Comparison of ENCODE assay signal across 11 cellular contexts in the genomic region with DNA sequence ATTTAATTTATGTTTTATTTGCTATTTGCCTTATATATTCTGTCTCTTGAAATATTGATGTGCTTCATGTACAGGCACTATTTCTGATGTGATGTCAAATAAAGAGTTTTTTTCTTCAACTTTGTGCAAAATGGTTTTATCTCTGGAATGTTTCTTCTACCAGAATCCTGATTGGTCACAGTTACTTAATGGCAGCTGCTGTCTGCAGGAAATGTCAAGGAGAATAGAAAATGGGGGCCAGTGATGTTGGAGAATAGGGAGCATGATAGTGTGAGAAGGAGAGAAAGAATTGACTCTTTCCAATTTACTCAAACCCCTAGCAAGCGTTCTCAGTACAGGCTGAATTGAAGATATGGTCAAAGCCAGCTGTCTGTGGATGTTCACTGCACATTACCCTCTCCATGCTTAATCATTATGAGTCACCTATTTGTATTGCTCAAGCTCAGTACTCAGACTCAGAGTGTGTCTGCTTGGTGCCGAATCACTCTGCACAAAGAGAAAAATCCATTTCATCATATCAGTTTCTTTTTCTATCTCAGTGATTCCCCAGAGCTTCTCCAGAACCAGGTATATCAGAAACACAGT. TPM values are rescaled to one million over a fixed set of nuclear protein-coding genes. Genes with fewer than 3 reads are reported as not detected.
DNase-seq lines count a peak whose midpoint lies in the region; ATAC-seq, FAIRE-seq and TF ChIP-seq lines count a peak whose summit lies in the region.
"Had no signal": no experiment of that assay in that cellular context is flagged by ENCODE, and none has a peak within 500 bp of the region (broad histone marks: within the 10 kb centered on the region; RNA-seq: fewer than 3 reads in every experiment).

No MANE protein-coding gene starts in this region.

- TF ChIP-seq CTCF in astrocyte of the cerebellum (IDR thresholded peaks at IDR 0.05; ENCODE audit: low read depth, low read length, missing control alignments) = no peak

- in situ Hi-C loops in astrocyte of the cerebellum (cut with HindIII; ENCODE audit: low sequenced_read_pairs) = no loop called here

- peak; percentile 80 for DNase-seq in AG08395 (ENCODE audit: low spot score)
- peak; percentile 27 for DNase-seq in LoVo (ENCODE audit: low spot score)
- DNase-seq in astrocyte of the cerebellum (ENCODE audit: low read depth) = peak; percentile 32
- DNase-seq in left lobe of liver (ENCODE audit: low spot score) = no peak
- DNase-seq in OCI-M2 (lab: John Stamatoyannopoulos, UW; ENCODE audit: unreplicated experiment) = no peak
- DNase-seq: activated CD4-positive, alpha-beta T cell treated with anti-CD3 and anti-CD28 coated beads, Interleukin-2, amount 10 ng/mL, durations not matched to agents 24 days and 14 days; CD4-positive, CD25-positive, alpha-beta regulatory T cell had no signal

- ATAC-seq in HG03280 (IDR thresholded peaks at IDR 0.05; ENCODE audit: unreplicated experiment) (no peak), left lobe of liver (no peak), GM19351 (IDR thresholded peaks at IDR 0.05; ENCODE audit: unreplicated experiment) (no peak)

- FAIRE-seq in islet of Langerhans (lab: Jason Lieb, UNC) = peak; percentile 93

- H3K4me3 ChIP-seq in astrocyte of the cerebellum (ENCODE audit: low read depth, low read length) = no peak overlapping the region

RNA-seq across cellular contexts. Expression of gene FAM47B, which starts 57.8 kb away (rescaled TPM):
- total RNA-seq in left lobe of liver = not detected
- total RNA-seq: activated CD4-positive, alpha-beta T cell treated with anti-CD3 and anti-CD28 coated beads, Interleukin-2, amount 10 ng/mL, durations not matched to agents 24 days and 14 days; CD4-positive, CD25-positive, alpha-beta regulatory T cell; mononuclear cell had no signal

Comparison
In these comparisons a context has a peak if more than half of its experiments do, and no peak if none do; other contexts are left out.
1. DNase-seq: peak in AG08395 (single experiment), LoVo (single experiment) and astrocyte of the cerebellum (single experiment); none in left lobe of liver (single experiment) and OCI-M2 (single experiment).